9 cellular contexts compared by ENCODE assay signal in genomic region chr2:150528861-150529801, GRCh38. TPM values are rescaled to one million over a fixed set of nuclear protein-coding genes. Genes with fewer than 3 reads are reported as not detected.
A peak's percentile ranks its signal among the peaks of the same experiment; 100 is the strongest.
DNase-seq lines count a peak whose midpoint lies in the region; ATAC-seq, FAIRE-seq and TF ChIP-seq lines count a peak whose summit lies in the region.
"Had no signal": no experiment of that assay in that cellular context is flagged by ENCODE, and none has a peak within 500 bp of the region (broad histone marks: within the 10 kb centered on the region; RNA-seq: fewer than 3 reads in every experiment).

No MANE protein-coding gene starts in this region.

- 10% methylated on average over 5 of the region's 5 CpGs for WGBS in GM12878 (ENCODE audit: insufficient coverage, insufficient replicate concordance, low lambda C conversion rate, missing lambda C conversion rate)

- TF ChIP-seq RAD21 in GM12878 (IDR thresholded peaks at IDR 0.05; ENCODE audit: insufficient read depth, low read depth, low read length), result no peak

- H3K9ac ChIP-seq in GM12878 (ENCODE audit: control insufficient read depth, insufficient read depth, low read length), result no peak overlapping the region

- H3K79me2 ChIP-seq in GM12878 (ENCODE audit: control insufficient read depth, insufficient read depth, low read length), result no peaks in the 10 kb centered on the region

- BruUV-seq in GM12878 (replicated peaks; lab: Mats Ljungman, UMichigan), result no TSS peak

- no peaks in the 10 kb centered on the region; the same call in 2 of the 3 replicates for H3K9me3 ChIP-seq in GM12878 (replicated peaks; ENCODE audit: control insufficient read depth, insufficient read depth, low read length)
- no peaks in the 10 kb centered on the region for H3K9me3 ChIP-seq in ascending aorta
- no peaks in the 10 kb centered on the region for H3K9me3 ChIP-seq in left lung
- no peaks in the 10 kb centered on the region for H3K9me3 ChIP-seq in WERI-Rb-1 (ENCODE audit: severe bottlenecking)

- no peak for FAIRE-seq in GM12878 (lab: Jason Lieb, UNC)

- H3K4me2 ChIP-seq in GM12878 (ENCODE audit: control insufficient read depth, insufficient read depth), result peak overlapping the region; percentile 33; the same call in 1 of the 2 replicates

- H2AFZ ChIP-seq in GM12878 (ENCODE audit: control insufficient read depth, low read depth, low read length), result peak overlapping the region; percentile 34; the same call in 1 of the 2 replicates

- H4K20me1 ChIP-seq in GM12878 (ENCODE audit: control insufficient read depth, insufficient read depth), result no peaks in the 10 kb centered on the region

- H3K4me3 ChIP-seq in GM12878 (no peak overlapping the region), skin epidermis (no peak overlapping the region), ascending aorta (no peak overlapping the region), left lung (no peak overlapping the region), WERI-Rb-1 (ENCODE audit: low read depth, low read length) (no peak overlapping the region)

- DNase-seq in A172 (ENCODE audit: low spot score) (peak; percentile 84), GM12878 (ENCODE audit: low read depth, low spot score) (peak; percentile 45), ascending aorta (ENCODE audit: low spot score in 2 of 2) (no peak), left lung (no peak), WERI-Rb-1 (no peak)
- DNase-seq: activated naive CD8-positive, alpha-beta T cell treated with anti-CD3 and anti-CD28 coated beads, Interleukin-2, amount 10 ng/mL, durations not matched to agents 7 days and 5 days had no signal

- H3K27ac ChIP-seq in GM12878 (ENCODE audit: control insufficient read depth, insufficient read depth), result no peak overlapping the region
- H3K27ac ChIP-seq in skin epidermis, result peak overlapping the region in 14 of 21 experiments; percentile 1 to 78 (median 60)
- H3K27ac ChIP-seq in ascending aorta, result no peak overlapping the region
- no peak overlapping the region for H3K27ac ChIP-seq in left lung
- no peak overlapping the region for H3K27ac ChIP-seq in WERI-Rb-1

- TF ChIP-seq EP300 in GM12878 (IDR thresholded peaks at IDR 0.05; ENCODE audit: borderline replicate concordance in 1 of 2, control insufficient read depth in 1 of 2, low read depth in 2 of 2, low read length in 2 of 2), result no peak; a peak in 1 of 4 replicates

- peak; percentile 75 for ATAC-seq in GM19455 (IDR thresholded peaks at IDR 0.05; ENCODE audit: unreplicated experiment)
- ATAC-seq in HG03354 (IDR thresholded peaks at IDR 0.05; ENCODE audit: poor library complexity, severe bottlenecking, unreplicated experiment), result peak; percentile 93
- peak; percentile 96 for ATAC-seq in GM12878
- ATAC-seq in left lung, result no peak

- intact Hi-C loops in GM12878 (cut with micrococcal nuclease; ENCODE audit: unreplicated experiment) (no loop called here), ascending aorta (cut with DNase I) (no loop called here), left lung (cut with DNase I) (no loop called here)

- no peaks in the 10 kb centered on the region; a peak in 1 of 4 replicates for H3K36me3 ChIP-seq in GM12878 (ENCODE audit: control insufficient read depth in 2 of 2, insufficient read depth in 2 of 2, low read length in 1 of 2)
- no peaks in the 10 kb centered on the region for H3K36me3 ChIP-seq in ascending aorta
- H3K36me3 ChIP-seq in left lung, result no peaks in the 10 kb centered on the region
- H3K36me3 ChIP-seq in WERI-Rb-1, result no peaks in the 10 kb centered on the region

- POLR2A ChIA-PET in GM12878 (lab: Charles Lee), result interaction anchor here (0.9 to 2.6 kb wide), 17 partner anchors 9 to 72 kb away, joined by 3 to 10 read pairs (median 4); no protein-coding TSS in a partner anchor

- CTCF ChIA-PET in GM12878 (lab: Yijun Ruan, JAX), result interaction anchor here (0.6 to 5.4 kb wide), 19 partner anchors 11 to 81 kb away, joined by 3 to 29 read pairs (median 4); no protein-coding TSS in a partner anchor

- TF ChIP-seq POLR2A in GM12878 (IDR thresholded peaks at IDR 0.05; ENCODE audit: low read depth, low read length), result no peak

- RAD21 ChIA-PET in GM12878 (lab: Charles Lee; ENCODE audit: unreplicated experiment), result interaction anchor here (0.8 to 6.3 kb wide), 30 partner anchors 8 to 402 kb away, joined by 3 to 46 read pairs (median 6); no protein-coding TSS in a partner anchor

- H3K4me1 ChIP-seq in GM12878 (ENCODE audit: control insufficient read depth, insufficient read depth, low read length) (no peaks in the 10 kb centered on the region; the same call in 1 of the 2 replicates), ascending aorta (no peaks in the 10 kb centered on the region), left lung (no peaks in the 10 kb centered on the region)

- H3K27me3 ChIP-seq in GM12878 (replicated peaks in 1 of 2; ENCODE audit: control insufficient read depth in 2 of 2, insufficient read depth in 2 of 2, low read length in 1 of 2) (no peaks in the 10 kb centered on the region), ascending aorta (no peaks in the 10 kb centered on the region), left lung (no peaks in the 10 kb centered on the region), WERI-Rb-1 (ENCODE audit: insufficient read depth, low read depth, severe bottlenecking) (no peaks in the 10 kb centered on the region)

- in situ Hi-C loops in GM12878 (cut with MboI), result no loop called here

- TF ChIP-seq CTCF in GM12878 (IDR thresholded peaks at IDR 0.05 in 2 of 3, conservative IDR thresholded peaks at IDR 0.05 in 1 of 3; ENCODE audit: control insufficient read depth in 2 of 3, extremely low read depth in 1 of 3, insufficient read depth in 1 of 3, low read depth in 3 of 3, low read length in 3 of 3), result no peak
- no peak for TF ChIP-seq CTCF in ascending aorta (IDR thresholded peaks at IDR 0.05)
- no peak for TF ChIP-seq CTCF in left lung (IDR thresholded peaks at IDR 0.05)
- no peak for TF ChIP-seq CTCF in WERI-Rb-1 (IDR thresholded peaks at IDR 0.05; ENCODE audit: low read depth, low read length)

- SMC1A ChIA-PET in GM12878 (lab: Charles Lee; ENCODE audit: uncharacterized antibody, unreplicated experiment), result interaction anchor here (0.6 to 8.3 kb wide), 39 partner anchors 8 to 942 kb away, joined by 3 to 123 read pairs (median 6); no protein-coding TSS in a partner anchor

TF ChIP-seq in GM12878, 131 proteins besides CTCF, POLR2A, EP300 and RAD21 (continues in another document):
- no peak for TF ChIP-seq POLR2AphosphoS2 (IDR thresholded peaks at IDR 0.05; ENCODE audit: low read depth, low read length)
- peak; percentile 20; the same call in 1 of the 2 replicates for TF ChIP-seq RUNX3 (IDR thresholded peaks at IDR 0.05; ENCODE audit: low read length)
- peak; percentile 80 for TF ChIP-seq IKZF1 (conservative IDR thresholded peaks at IDR 0.05)
- TF ChIP-seq HDAC6 (IDR thresholded peaks at IDR 0.05; ENCODE audit: unreplicated experiment), result no peak
- no peak for TF ChIP-seq RB1 (IDR thresholded peaks at IDR 0.05; ENCODE audit: borderline replicate concordance)
- TF ChIP-seq HDGF (IDR thresholded peaks at IDR 0.05), result no peak
- no peak; a peak in 1 of 4 replicates for TF ChIP-seq BHLHE40 (IDR thresholded peaks at IDR 0.05; ENCODE audit: borderline replicate concordance in 1 of 2, low read depth in 2 of 2, low read length in 1 of 2)
- no peak for TF ChIP-seq SREBF2 (IDR thresholded peaks at IDR 0.05; ENCODE audit: low read length)
- no peak for TF ChIP-seq BCL3 (IDR thresholded peaks at IDR 0.05; ENCODE audit: borderline replicate concordance, insufficient read depth, low read depth, low read length, poor library complexity, severe bottlenecking)

RNA-seq across cellular contexts. Expression of gene RND3, which starts 41.7 kb away (rescaled TPM):
- total RNA-seq in A172 (2014; rRNA removed; shearing (Covaris generic)), result 155 and 205 TPM in 2 replicates
- 6.8 and 8.1 TPM in 2 replicates for total RNA-seq in GM12878 (2013; cell fraction: nucleolus; rRNA removed)
- total RNA-seq in GM12878 (2014; rRNA removed) (0.90 and 0.98 TPM in 2 replicates), GM12878 (2014; rRNA removed; fragmentation: Illumina TruSeq; extraction: Trizol) (0.72 and 0.92 TPM in 2 replicates), GM12878 (2021) (1.2 and 2.1 TPM in 2 replicates), ascending aorta (10.7 TPM), left lung (10 to 100 TPM; 28.3 to 44.8 TPM)
- 0.24 TPM for polyA plus RNA-seq in GM12878 (2011; ENCODE audit: low read depth)
- polyA plus RNA-seq in GM12878 (2011; rRNA removed) (18.3 and 21.5 TPM in 2 replicates), GM12878 (2014; fragmentation: Illumina TruSeq; extraction: Trizol) (0.93 and 3.7 TPM in 2 replicates), GM12878 (2014; fragmentation: Nextera tagmentation; extraction: Ambion mirVana) (1 to 10 TPM; 1.0 to 1.3 TPM), GM12878 (2014; rRNA removed) (0.50 and 0.52 TPM in 2 replicates), GM12878 (2016; fragmentation: Nextera tagmentation; extraction: Ambion mirVana) (under 1 TPM; 0.38 to 0.94 TPM)
- polyA plus RNA-seq in GM12878 (2011; cell fraction: cytosol; rRNA removed), result 6.6 and 7.6 TPM in 2 replicates
- polyA plus RNA-seq in GM12878 (2011; cell fraction: nucleus; rRNA removed), result 7.4 and 11.4 TPM in 2 replicates
- 0.12 and 0.34 TPM in 2 replicates for polyA plus RNA-seq in GM12878 (2012)
- 12.8 and 23.0 TPM in 2 replicates for polyA minus RNA-seq in GM12878 (2011; rRNA and poly(A)+ RNA removed)
- 4.8 and 5.9 TPM in 2 replicates for polyA minus RNA-seq in GM12878 (2011; cell fraction: cytosol; rRNA and poly(A)+ RNA removed)
- polyA minus RNA-seq in GM12878 (2011; cell fraction: nucleus; rRNA and poly(A)+ RNA removed), result 3.9 and 12.8 TPM in 2 replicates
- total RNA-seq: activated naive CD8-positive, alpha-beta T cell treated with anti-CD3 and anti-CD28 coated beads, Interleukin-2, amount 10 ng/mL, durations not matched to agents 7 days and 5 days had no signal

Comparison
In these comparisons a context has a peak if more than half of its experiments do, and no peak if none do; other contexts are left out.
1. DNase-seq: peak in A172 (single experiment) and GM12878 (single experiment); none in ascending aorta (0 of 2), left lung (0 of 2) and WERI-Rb-1 (single experiment).
2. H3K27ac ChIP-seq: peak in skin epidermis (14 of 21); none in GM12878 (single experiment), ascending aorta (0 of 2), left lung (0 of 2) and WERI-Rb-1 (single experiment).